7 cellular contexts compared by ENCODE assay signal in the genomic region with DNA sequence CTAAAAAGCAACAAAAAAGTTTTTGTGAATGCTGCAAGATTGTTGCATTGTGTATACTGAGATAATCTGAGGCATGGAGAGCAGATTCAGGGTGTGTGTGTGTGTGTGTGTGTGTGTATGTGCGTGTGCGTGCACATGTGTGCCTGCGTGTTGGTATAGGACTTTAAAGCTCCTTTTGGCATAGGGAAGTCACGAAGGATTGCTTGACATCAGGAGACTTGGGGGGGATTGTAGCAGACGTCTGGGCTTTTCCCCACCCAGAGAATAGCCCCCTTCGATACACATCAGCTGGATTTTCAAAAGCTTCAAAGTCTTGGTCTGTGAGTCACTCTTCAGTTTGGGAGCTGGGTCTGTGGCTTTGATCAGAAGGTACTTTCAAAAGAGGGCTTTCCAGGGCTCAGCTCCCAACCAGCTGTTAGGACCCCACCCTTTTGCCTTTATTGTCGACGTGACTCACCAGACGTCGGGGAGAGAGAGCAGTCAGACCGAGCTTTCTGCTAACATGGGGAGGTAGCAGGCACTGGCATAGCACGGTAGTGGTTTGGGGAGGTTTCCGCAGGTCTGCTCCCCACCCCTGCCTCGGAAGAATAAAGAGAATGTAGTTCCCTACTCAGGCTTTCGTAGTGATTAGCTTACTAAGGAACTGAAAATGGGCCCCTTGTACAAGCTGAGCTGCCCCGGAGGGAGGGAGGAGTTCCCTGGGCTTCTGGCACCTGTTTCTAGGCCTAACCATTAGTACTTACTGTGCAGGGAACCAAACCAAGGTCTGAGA. TPM values are rescaled to one million over a fixed set of nuclear protein-coding genes. Genes with fewer than 3 reads are reported as not detected.
A peak's percentile ranks its signal among the peaks of the same experiment; 100 is the strongest.
DNase-seq lines count a peak whose midpoint lies in the region; ATAC-seq lines count a peak whose summit lies in the region.

No MANE protein-coding gene starts in this region.

- H3K27ac Mint-ChIP-seq in activated naive CD8-positive, alpha-beta T cell, result peak overlapping the region; percentile 81
- H3K27ac Mint-ChIP-seq in immature natural killer cell, result peak overlapping the region; percentile 97 to 100 (median 99)

- DNase-seq in SIG-M5 (lab: John Stamatoyannopoulos, UW), result peak; percentile 91
- peak; percentile 77 to 83 (median 79) for DNase-seq in immature natural killer cell
- DNase-seq in stimulated activated CD4-positive, alpha-beta T cell treated with anti-CD3 and anti-CD28 coated beads, Interleukin-2, amount 100 ng/mL, for 48 hours, result peak; percentile 56 to 58
- no peak for DNase-seq in D341Med (ENCODE audit: low spot score)

- H3K9me3 Mint-ChIP-seq in activated naive CD8-positive, alpha-beta T cell (ENCODE audit: low read depth), result no peaks in the 10 kb centered on the region
- peaks cover 0 to 2% (median under 1%) of the 10 kb centered on the region in 6 donors for H3K9me3 Mint-ChIP-seq in immature natural killer cell

- peaks cover 57% of the 10 kb centered on the region for H3K4me1 Mint-ChIP-seq in activated naive CD8-positive, alpha-beta T cell (ENCODE audit: low read depth)
- H3K4me1 Mint-ChIP-seq in immature natural killer cell, result peaks cover 66 to 82% of the 10 kb centered on the region in 2 donors

- H3K27me3 Mint-ChIP-seq in activated naive CD8-positive, alpha-beta T cell, result no peaks in the 10 kb centered on the region
- peaks cover 60 to 69% (median 63%) of the 10 kb centered on the region in 3 donors for H3K27me3 Mint-ChIP-seq in immature natural killer cell (ENCODE audit: low read depth in 3 of 3)

- peaks cover 16% of the 10 kb centered on the region for H3K36me3 Mint-ChIP-seq in activated naive CD8-positive, alpha-beta T cell
- peaks cover 35 to 46% (median 43%) of the 10 kb centered on the region in 3 donors for H3K36me3 Mint-ChIP-seq in immature natural killer cell

- ATAC-seq in GM18868 (IDR thresholded peaks at IDR 0.05; ENCODE audit: unreplicated experiment) (peak; percentile 73), HG03045 (IDR thresholded peaks at IDR 0.05; ENCODE audit: unreplicated experiment) (peak; percentile 41)

- H3K4me3 Mint-ChIP-seq in activated naive CD8-positive, alpha-beta T cell, result peak overlapping the region; percentile 92
- H3K4me3 Mint-ChIP-seq in immature natural killer cell, result peak overlapping the region; percentile 97 to 100 (median 100)

RNA-seq across cellular contexts. Expression of gene BHLHE40, which starts 4.7 kb away (rescaled TPM):
- polyA plus RNA-seq in immature natural killer cell, result 10 to 100 TPM; 51.4 to 91.9 (median 64.4) TPM
